ENCODE assay signal across 1 cellular context in the genomic region with DNA sequence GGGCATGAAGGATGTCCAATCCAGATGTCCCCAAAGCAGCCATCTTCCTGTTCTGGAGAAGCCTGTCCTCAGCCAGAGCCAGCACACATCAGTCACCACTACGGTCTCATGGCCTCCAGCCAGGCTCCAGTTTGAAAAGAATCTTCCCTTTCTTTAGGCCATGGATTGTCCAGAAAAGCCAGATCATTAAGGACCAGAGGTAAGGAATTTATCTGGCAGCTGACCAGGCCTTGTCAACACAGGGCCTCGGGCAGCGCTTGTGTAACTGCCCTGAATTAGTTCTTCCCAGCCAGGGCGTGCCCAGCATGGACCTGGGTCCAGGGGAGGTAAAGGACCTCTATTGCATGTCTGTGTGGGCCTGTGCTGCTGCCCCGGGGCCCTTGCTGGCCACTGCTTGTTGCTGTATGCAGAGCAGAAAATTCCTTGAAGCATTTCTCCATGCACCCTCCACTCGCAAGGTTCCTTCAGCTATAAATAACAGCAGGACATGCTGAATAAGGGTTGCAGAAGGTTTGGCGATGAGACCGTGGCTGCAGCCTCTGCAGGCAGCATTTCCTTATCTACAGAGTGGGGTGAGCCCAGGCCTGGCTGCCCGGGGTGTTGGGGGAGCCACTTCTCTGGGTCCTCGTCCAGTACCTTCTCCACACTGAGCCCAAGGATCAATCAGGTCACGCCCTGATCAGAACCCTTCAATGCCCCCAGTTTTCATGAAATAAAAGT.
TF ChIP-seq lines count a peak whose summit lies in the region.

No MANE protein-coding gene starts in this region.

TF ChIP-seq in HepG2, 621 proteins besides CTCF, POLR2A, EP300 and RAD21 (continued from another document and continues in another):
- TF ChIP-seq, protein P1, sequence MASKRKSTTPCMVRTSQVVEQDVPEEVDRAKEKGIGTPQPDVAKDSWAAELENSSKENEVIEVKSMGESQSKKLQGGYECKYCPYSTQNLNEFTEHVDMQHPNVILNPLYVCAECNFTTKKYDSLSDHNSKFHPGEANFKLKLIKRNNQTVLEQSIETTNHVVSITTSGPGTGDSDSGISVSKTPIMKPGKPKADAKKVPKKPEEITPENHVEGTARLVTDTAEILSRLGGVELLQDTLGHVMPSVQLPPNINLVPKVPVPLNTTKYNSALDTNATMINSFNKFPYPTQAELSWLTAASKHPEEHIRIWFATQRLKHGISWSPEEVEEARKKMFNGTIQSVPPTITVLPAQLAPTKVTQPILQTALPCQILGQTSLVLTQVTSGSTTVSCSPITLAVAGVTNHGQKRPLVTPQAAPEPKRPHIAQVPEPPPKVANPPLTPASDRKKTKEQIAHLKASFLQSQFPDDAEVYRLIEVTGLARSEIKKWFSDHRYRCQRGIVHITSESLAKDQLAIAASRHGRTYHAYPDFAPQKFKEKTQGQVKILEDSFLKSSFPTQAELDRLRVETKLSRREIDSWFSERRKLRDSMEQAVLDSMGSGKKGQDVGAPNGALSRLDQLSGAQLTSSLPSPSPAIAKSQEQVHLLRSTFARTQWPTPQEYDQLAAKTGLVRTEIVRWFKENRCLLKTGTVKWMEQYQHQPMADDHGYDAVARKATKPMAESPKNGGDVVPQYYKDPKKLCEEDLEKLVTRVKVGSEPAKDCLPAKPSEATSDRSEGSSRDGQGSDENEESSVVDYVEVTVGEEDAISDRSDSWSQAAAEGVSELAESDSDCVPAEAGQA (IDR thresholded peaks at IDR 0.05; ENCODE audit: low read depth), result no peak
- TF ChIP-seq, protein P1 (CRISPR knock-in tag; IDR thresholded peaks at IDR 0.05; ENCODE audit: borderline replicate concordance), result no peak
- TF ChIP-seq ISL2 (CRISPR knock-in tag; IDR thresholded peaks at IDR 0.05) (0 out of 2 replicates have a peak, but pooled peaks have one; percentile 42), ZNF460 (CRISPR knock-in tag; IDR thresholded peaks at IDR 0.05; ENCODE audit: borderline replicate concordance) (peak; percentile 14; the same call in 1 of the 2 replicates), ZNF121 (CRISPR knock-in tag; IDR thresholded peaks at IDR 0.05) (peak; percentile 80), PAX8 (CRISPR knock-in tag; IDR thresholded peaks at IDR 0.05; ENCODE audit: borderline replicate concordance) (no peak), ZFP36L1 (CRISPR knock-in tag; IDR thresholded peaks at IDR 0.05) (0 out of 2 replicates have a peak, but pooled peaks have one; percentile 21), KLF12 (CRISPR knock-in tag; IDR thresholded peaks at IDR 0.05; ENCODE audit: borderline replicate concordance) (peak; percentile 49; the same call in 1 of the 2 replicates), PITX1 (CRISPR knock-in tag; IDR thresholded peaks at IDR 0.05) (no peak), U2AF2 (IDR thresholded peaks at IDR 0.05; ENCODE audit: low read depth, low read length) (no peak), ZSCAN12 (CRISPR knock-in tag; IDR thresholded peaks at IDR 0.05) (no peak)
- TF ChIP-seq, protein P2, sequence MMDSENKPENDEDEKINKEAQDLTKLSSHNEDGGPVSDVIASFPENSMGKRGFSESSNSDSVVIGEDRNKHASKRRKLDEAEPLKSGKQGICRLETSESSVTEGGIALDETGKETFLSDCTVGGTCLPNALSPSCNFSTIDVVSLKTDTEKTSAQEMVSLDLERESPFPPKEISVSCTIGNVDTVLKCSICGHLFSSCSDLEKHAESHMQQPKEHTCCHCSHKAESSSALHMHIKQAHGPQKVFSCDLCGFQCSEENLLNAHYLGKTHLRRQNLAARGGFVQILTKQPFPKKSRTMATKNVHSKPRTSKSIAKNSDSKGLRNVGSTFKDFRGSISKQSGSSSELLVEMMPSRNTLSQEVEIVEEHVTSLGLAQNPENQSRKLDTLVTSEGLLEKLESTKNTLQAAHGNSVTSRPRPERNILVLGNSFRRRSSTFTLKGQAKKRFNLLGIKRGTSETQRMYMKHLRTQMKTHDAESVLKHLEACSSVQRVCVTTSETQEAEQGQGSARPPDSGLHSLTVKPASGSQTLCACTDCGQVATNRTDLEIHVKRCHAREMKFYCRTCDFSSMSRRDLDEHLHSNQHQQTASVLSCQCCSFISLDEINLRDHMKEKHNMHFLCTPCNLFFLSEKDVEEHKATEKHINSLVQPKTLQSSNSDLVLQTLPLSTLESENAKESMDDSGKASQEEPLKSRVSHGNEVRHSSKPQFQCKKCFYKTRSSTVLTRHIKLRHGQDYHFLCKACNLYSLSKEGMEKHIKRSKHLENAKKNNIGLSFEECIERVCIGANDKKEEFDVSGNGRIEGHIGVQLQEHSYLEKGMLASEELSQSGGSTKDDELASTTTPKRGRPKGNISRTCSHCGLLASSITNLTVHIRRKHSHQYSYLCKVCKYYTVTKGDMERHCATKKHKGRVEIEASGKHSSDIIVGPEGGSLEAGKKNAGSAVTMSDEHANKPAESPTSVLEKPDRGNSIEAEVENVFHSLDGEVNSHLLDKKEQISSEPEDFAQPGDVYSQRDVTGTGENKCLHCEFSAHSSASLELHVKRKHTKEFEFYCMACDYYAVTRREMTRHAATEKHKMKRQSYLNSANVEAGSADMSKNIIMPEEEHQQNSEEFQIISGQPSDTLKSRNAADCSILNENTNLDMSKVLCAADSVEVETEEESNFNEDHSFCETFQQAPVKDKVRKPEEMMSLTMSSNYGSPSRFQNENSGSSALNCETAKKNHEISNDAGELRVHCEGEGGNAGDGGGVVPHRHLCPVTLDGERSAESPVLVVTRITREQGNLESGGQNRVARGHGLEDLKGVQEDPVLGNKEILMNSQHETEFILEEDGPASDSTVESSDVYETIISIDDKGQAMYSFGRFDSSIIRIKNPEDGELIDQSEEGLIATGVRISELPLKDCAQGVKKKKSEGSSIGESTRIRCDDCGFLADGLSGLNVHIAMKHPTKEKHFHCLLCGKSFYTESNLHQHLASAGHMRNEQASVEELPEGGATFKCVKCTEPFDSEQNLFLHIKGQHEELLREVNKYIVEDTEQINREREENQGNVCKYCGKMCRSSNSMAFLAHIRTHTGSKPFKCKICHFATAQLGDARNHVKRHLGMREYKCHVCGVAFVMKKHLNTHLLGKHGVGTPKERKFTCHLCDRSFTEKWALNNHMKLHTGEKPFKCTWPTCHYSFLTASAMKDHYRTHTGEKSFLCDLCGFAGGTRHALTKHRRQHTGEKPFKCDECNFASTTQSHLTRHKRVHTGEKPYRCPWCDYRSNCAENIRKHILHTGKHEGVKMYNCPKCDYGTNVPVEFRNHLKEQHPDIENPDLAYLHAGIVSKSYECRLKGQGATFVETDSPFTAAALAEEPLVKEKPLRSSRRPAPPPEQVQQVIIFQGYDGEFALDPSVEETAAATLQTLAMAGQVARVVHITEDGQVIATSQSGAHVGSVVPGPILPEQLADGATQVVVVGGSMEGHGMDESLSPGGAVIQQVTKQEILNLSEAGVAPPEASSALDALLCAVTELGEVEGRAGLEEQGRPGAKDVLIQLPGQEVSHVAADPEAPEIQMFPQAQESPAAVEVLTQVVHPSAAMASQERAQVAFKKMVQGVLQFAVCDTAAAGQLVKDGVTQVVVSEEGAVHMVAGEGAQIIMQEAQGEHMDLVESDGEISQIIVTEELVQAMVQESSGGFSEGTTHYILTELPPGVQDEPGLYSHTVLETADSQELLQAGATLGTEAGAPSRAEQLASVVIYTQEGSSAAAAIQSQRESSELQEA (CRISPR knock-in tag; IDR thresholded peaks at IDR 0.05; ENCODE audit: not compliant biosample characterization), result no peak
- TF ChIP-seq, protein P3, sequence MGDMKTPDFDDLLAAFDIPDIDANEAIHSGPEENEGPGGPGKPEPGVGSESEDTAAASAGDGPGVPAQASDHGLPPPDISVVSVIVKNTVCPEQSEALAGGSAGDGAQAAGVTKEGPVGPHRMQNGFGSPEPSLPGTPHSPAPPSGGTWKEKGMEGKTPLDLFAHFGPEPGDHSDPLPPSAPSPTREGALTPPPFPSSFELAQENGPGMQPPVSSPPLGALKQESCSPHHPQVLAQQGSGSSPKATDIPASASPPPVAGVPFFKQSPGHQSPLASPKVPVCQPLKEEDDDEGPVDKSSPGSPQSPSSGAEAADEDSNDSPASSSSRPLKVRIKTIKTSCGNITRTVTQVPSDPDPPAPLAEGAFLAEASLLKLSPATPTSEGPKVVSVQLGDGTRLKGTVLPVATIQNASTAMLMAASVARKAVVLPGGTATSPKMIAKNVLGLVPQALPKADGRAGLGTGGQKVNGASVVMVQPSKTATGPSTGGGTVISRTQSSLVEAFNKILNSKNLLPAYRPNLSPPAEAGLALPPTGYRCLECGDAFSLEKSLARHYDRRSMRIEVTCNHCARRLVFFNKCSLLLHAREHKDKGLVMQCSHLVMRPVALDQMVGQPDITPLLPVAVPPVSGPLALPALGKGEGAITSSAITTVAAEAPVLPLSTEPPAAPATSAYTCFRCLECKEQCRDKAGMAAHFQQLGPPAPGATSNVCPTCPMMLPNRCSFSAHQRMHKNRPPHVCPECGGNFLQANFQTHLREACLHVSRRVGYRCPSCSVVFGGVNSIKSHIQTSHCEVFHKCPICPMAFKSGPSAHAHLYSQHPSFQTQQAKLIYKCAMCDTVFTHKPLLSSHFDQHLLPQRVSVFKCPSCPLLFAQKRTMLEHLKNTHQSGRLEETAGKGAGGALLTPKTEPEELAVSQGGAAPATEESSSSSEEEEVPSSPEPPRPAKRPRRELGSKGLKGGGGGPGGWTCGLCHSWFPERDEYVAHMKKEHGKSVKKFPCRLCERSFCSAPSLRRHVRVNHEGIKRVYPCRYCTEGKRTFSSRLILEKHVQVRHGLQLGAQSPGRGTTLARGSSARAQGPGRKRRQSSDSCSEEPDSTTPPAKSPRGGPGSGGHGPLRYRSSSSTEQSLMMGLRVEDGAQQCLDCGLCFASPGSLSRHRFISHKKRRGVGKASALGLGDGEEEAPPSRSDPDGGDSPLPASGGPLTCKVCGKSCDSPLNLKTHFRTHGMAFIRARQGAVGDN (CRISPR knock-in tag; IDR thresholded peaks at IDR 0.05), result peak; percentile 78
- TF ChIP-seq, protein P4, sequence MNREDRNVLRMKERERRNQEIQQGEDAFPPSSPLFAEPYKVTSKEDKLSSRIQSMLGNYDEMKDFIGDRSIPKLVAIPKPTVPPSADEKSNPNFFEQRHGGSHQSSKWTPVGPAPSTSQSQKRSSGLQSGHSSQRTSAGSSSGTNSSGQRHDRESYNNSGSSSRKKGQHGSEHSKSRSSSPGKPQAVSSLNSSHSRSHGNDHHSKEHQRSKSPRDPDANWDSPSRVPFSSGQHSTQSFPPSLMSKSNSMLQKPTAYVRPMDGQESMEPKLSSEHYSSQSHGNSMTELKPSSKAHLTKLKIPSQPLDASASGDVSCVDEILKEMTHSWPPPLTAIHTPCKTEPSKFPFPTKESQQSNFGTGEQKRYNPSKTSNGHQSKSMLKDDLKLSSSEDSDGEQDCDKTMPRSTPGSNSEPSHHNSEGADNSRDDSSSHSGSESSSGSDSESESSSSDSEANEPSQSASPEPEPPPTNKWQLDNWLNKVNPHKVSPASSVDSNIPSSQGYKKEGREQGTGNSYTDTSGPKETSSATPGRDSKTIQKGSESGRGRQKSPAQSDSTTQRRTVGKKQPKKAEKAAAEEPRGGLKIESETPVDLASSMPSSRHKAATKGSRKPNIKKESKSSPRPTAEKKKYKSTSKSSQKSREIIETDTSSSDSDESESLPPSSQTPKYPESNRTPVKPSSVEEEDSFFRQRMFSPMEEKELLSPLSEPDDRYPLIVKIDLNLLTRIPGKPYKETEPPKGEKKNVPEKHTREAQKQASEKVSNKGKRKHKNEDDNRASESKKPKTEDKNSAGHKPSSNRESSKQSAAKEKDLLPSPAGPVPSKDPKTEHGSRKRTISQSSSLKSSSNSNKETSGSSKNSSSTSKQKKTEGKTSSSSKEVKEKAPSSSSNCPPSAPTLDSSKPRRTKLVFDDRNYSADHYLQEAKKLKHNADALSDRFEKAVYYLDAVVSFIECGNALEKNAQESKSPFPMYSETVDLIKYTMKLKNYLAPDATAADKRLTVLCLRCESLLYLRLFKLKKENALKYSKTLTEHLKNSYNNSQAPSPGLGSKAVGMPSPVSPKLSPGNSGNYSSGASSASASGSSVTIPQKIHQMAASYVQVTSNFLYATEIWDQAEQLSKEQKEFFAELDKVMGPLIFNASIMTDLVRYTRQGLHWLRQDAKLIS (CRISPR knock-in tag; IDR thresholded peaks at IDR 0.05), result no peak
- TF ChIP-seq, protein P5, sequence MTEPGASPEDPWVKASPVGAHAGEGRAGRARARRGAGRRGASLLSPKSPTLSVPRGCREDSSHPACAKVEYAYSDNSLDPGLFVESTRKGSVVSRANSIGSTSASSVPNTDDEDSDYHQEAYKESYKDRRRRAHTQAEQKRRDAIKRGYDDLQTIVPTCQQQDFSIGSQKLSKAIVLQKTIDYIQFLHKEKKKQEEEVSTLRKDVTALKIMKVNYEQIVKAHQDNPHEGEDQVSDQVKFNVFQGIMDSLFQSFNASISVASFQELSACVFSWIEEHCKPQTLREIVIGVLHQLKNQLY (CRISPR knock-in tag; IDR thresholded peaks at IDR 0.05), result 0 out of 2 replicates have a peak, but pooled peaks have one; percentile 14
- TF ChIP-seq, protein P6, sequence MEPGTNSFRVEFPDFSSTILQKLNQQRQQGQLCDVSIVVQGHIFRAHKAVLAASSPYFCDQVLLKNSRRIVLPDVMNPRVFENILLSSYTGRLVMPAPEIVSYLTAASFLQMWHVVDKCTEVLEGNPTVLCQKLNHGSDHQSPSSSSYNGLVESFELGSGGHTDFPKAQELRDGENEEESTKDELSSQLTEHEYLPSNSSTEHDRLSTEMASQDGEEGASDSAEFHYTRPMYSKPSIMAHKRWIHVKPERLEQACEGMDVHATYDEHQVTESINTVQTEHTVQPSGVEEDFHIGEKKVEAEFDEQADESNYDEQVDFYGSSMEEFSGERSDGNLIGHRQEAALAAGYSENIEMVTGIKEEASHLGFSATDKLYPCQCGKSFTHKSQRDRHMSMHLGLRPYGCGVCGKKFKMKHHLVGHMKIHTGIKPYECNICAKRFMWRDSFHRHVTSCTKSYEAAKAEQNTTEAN (CRISPR knock-in tag; conservative IDR thresholded peaks at IDR 0.05), result peak; percentile 74; the same call in 1 of the 2 replicates
